In genomic region chr7:140201393-140201792, GRCh38 we compare ENCODE assay signal across 35 cellular contexts.
"Had no signal": no experiment of that assay in that cellular context is flagged by ENCODE, and none has a peak within 500 bp of the region (broad histone marks: within the 10 kb centered on the region; RNA-seq: fewer than 3 reads in every experiment).

No MANE protein-coding gene starts in this region.

- H3K27ac ChIP-seq: gastroesophageal sphincter, hepatocyte, neutrophil, ovary, sigmoid colon, uterus, VCaP had no signal

- H3K4me3 Mint-ChIP-seq: activated CD4-positive, alpha-beta memory T cell treated with anti-CD3 and anti-CD28 coated beads for 36 hours; activated naive CD8-positive, alpha-beta T cell treated with anti-CD3 and anti-CD28 coated beads, Interleukin-2, amount 50 U/mL, for 24 hours; activated T-helper 1 cell treated with anti-CD3 and anti-CD28 coated beads, Interleukin-12 subunit alpha, Interleukin-12 subunit beta, Interleukin-2, Interleukin-4 antibody, amounts not matched to agents 30 ng/mL and 10 ng/mL and 1 ng/mL, durations not matched to agents 14 hours and 24 hours and 36 hours; effector memory CD8-positive, alpha-beta T cell; nephron; stimulated activated effector memory CD8-positive, alpha-beta T cell treated with anti-CD3 and anti-CD28 coated beads, Interleukin-12 subunit alpha, Interleukin-12 subunit beta, amount 100 ng/mL, for 72 hours; stimulated activated naive CD8-positive, alpha-beta T cell treated with anti-CD3 and anti-CD28 coated beads, Interleukin-15, amount 100 ng/mL, for 72 hours; type B pancreatic cell had no signal

- H3K4me1 ChIP-seq: gastroesophageal sphincter, sigmoid colon, uterus had no signal

- H3K9me3 ChIP-seq: neutrophil, ovary, sigmoid colon, uterus had no signal

- FAIRE-seq: endothelial cell of umbilical vein, keratinocyte, small intestine, TTC549 had no signal

- H3K27me3 ChIP-seq: gastroesophageal sphincter, hepatocyte, ovary, sigmoid colon, uterus had no signal

- H3K79me2 ChIP-seq: hepatocyte had no signal

- H3K36me3 Mint-ChIP-seq: stimulated activated effector memory CD8-positive, alpha-beta T cell treated with anti-CD3 and anti-CD28 coated beads, Interleukin-12 subunit alpha, Interleukin-12 subunit beta, amount 100 ng/mL, for 72 hours; type B pancreatic cell had no signal

- DNase-seq: activated CD4-positive, alpha-beta memory T cell treated with anti-CD3 and anti-CD28 coated beads for 36 hours; activated CD4-positive, alpha-beta T cell treated with anti-CD3 and anti-CD28 coated beads for 48 hours; activated CD8-positive, alpha-beta memory T cell treated with anti-CD3 and anti-CD28 coated beads, Interleukin-2, amount 50 U/mL, for 4 hours; activated gamma-delta T cell; activated naive CD4-positive, alpha-beta T cell treated with anti-CD3 and anti-CD28 coated beads, Interleukin-2, amount 50 U/mL, for 16 hours; activated naive CD8-positive, alpha-beta T cell treated with anti-CD3 and anti-CD28 coated beads, Interleukin-2, amount 50 U/mL, for 24 hours; activated T-cell treated with anti-CD3 and anti-CD28 coated beads, Interleukin-2, amount 50 U/mL, for 1 hour; amygdala; caudate nucleus; cortex of kidney; effector memory CD8-positive, alpha-beta T cell; left cardiac atrium; left ventricle myocardium superior; ovary; retina; sigmoid colon; small intestine; stimulated activated CD4-positive, alpha-beta T cell treated with anti-CD3 and anti-CD28 coated beads, Interleukin-4, amount 100 ng/mL, for 24 hours; stimulated activated naive CD8-positive, alpha-beta T cell treated with anti-CD3 and anti-CD28 coated beads, Interleukin-15, amount 100 ng/mL, for 72 hours; substantia nigra; T-helper 9 cell; uterus had no signal

- ATAC-seq: activated CD4-positive, CD25-positive, alpha-beta regulatory T cell treated with anti-CD3 and anti-CD28 coated beads, Interleukin-2, amount 50 U/mL, for 24 hours; activated naive CD8-positive, alpha-beta T cell treated with anti-CD3 and anti-CD28 coated beads, Interleukin-2, amount 50 U/mL, for 24 hours; effector memory CD8-positive, alpha-beta T cell; gastroesophageal sphincter; left cardiac atrium; left ventricle myocardium superior; stimulated activated effector memory CD8-positive, alpha-beta T cell treated with anti-CD3 and anti-CD28 coated beads, Interleukin-12 subunit alpha, Interleukin-12 subunit beta, amount 100 ng/mL, for 72 hours; stimulated activated naive CD8-positive, alpha-beta T cell treated with anti-CD3 and anti-CD28 coated beads, Interleukin-15, amount 100 ng/mL, for 72 hours had no signal

- H3K4me2 ChIP-seq: hepatocyte had no signal

- H3K27ac Mint-ChIP-seq: activated CD4-positive, alpha-beta memory T cell treated with anti-CD3 and anti-CD28 coated beads for 36 hours; activated naive CD8-positive, alpha-beta T cell treated with anti-CD3 and anti-CD28 coated beads, Interleukin-2, amount 50 U/mL, for 24 hours; effector memory CD8-positive, alpha-beta T cell; nephron; progenitor cell of endocrine pancreas; stimulated activated effector memory CD8-positive, alpha-beta T cell treated with anti-CD3 and anti-CD28 coated beads, Interleukin-12 subunit alpha, Interleukin-12 subunit beta, amount 100 ng/mL, for 72 hours; stimulated activated naive CD8-positive, alpha-beta T cell treated with anti-CD3 and anti-CD28 coated beads, Interleukin-15, amount 100 ng/mL, for 72 hours; type B pancreatic cell had no signal

- H3K4me3 ChIP-seq: gastroesophageal sphincter, hepatocyte, ovary, sigmoid colon, uterus had no signal

- H3K27me3 Mint-ChIP-seq: activated CD4-positive, alpha-beta memory T cell treated with anti-CD3 and anti-CD28 coated beads for 36 hours; activated naive CD8-positive, alpha-beta T cell treated with anti-CD3 and anti-CD28 coated beads, Interleukin-2, amount 50 U/mL, for 24 hours; progenitor cell of endocrine pancreas; stimulated activated naive CD8-positive, alpha-beta T cell treated with anti-CD3 and anti-CD28 coated beads, Interleukin-15, amount 100 ng/mL, for 72 hours; type B pancreatic cell had no signal

- H3K9me3 Mint-ChIP-seq: effector memory CD8-positive, alpha-beta T cell had no signal

- H3K4me1 Mint-ChIP-seq: activated naive CD8-positive, alpha-beta T cell treated with anti-CD3 and anti-CD28 coated beads, Interleukin-2, amount 50 U/mL, for 24 hours; nephron had no signal

- H3K36me3 ChIP-seq: gastroesophageal sphincter, neutrophil, ovary, sigmoid colon, uterus had no signal

- H2AFZ ChIP-seq: hepatocyte had no signal
